Comparison of ENCODE assay signal across 8 cellular contexts in the genomic region with DNA sequence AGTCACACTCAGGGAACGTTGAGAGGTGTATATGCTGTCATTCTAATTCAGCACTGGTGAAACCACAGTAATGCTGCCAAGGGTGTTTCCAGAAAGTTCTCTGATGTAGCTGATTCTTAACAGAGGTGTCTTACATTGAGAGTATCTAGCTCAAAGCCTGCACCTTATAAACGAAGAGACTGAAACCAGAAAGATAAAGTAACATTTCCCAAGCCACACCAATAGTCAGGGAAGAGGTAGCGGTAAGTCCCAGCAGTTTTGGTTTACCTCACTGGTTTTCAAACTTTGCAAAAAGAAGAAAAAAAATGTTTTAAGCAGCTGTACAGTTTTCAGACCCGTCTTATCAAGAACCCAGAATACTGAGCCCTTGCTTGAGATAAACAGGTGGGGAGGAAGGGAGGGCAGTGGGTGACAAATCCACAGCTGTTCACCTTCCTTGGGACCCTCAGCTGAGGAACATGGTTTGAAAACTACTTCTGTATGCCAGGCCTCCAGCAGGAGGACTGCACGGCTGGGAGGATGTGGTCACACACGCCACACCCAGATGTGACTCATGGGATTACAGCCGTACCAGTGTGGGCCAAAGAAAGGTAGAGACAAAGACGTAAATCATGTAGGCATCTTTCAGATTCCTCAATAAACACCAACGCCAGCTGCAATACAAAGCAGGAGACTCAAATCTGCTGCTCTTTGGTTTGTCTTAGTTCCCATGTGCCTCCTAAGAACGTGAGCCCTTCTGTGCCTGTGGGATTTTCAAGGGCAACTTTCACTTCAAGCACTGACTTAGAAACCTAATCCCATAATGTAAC.
DNase-seq lines count a peak whose midpoint lies in the region; ATAC-seq, FAIRE-seq and TF ChIP-seq lines count a peak whose summit lies in the region.

No MANE protein-coding gene starts in this region.

- FAIRE-seq in keratinocyte (lab: Jason Lieb, UNC): peak; percentile 98

- no peaks in the 10 kb centered on the region for H4K20me1 ChIP-seq in keratinocyte (ENCODE audit: control insufficient read depth, extremely low read depth, insufficient read depth, low read length)

- H3K27ac ChIP-seq in adrenal gland (no peak overlapping the region), keratinocyte (ENCODE audit: control insufficient read depth, insufficient read depth, low read length) (peak overlapping the region; percentile 99)

- H3K79me2 ChIP-seq in keratinocyte (ENCODE audit: control insufficient read depth, insufficient read depth, low read length): no peaks in the 10 kb centered on the region

- intact Hi-C loops in adrenal gland (cut with DNase I): loop anchor here in 1 of 2 donors (10.0 kb wide), 2 partner anchors 154 to 244 kb away; no protein-coding TSS in a partner anchor

- 46 to 52% (median 47%) methylated on average over 10 of the region's 10 CpGs for WGBS in adrenal gland, 4 donors

- H3K4me1 ChIP-seq in adrenal gland (replicated peaks in 1 of 2) (peaks cover 4 to 7% of the 10 kb centered on the region in 2 donors), keratinocyte (ENCODE audit: control insufficient read depth, extremely low read depth, insufficient read depth, low read length) (peaks cover 43% of the 10 kb centered on the region)

- ATAC-seq in GM19468 (IDR thresholded peaks at IDR 0.05; ENCODE audit: extremely low read depth, unreplicated experiment): peak; percentile 63

- H3K36me3 ChIP-seq in adrenal gland (replicated peaks in 1 of 2): no peaks in the 10 kb centered on the region
- H3K36me3 ChIP-seq in keratinocyte (ENCODE audit: control insufficient read depth in 2 of 2, extremely low read depth in 1 of 2, insufficient read depth in 2 of 2, low read length in 2 of 2): peaks cover 6 to 21% of the 10 kb centered on the region in 2 experiments

- TF ChIP-seq CTCF in adrenal gland (IDR thresholded peaks at IDR 0.05) (peak in 3 of 6 experiments; percentile 17 to 32 (median 30)), keratinocyte (optimal IDR thresholded peaks at IDR 0.05 in 1 of 3, IDR thresholded peaks at IDR 0.05 in 1 of 3, conservative IDR thresholded peaks at IDR 0.05 in 1 of 3; ENCODE audit: extremely low read depth in 1 of 3, insufficient read depth in 2 of 3, low read length in 3 of 3) (peak in 2 of 3 experiments; percentile 33 to 45)

- no peaks in the 10 kb centered on the region for H3K27me3 ChIP-seq in adrenal gland
- H3K27me3 ChIP-seq in keratinocyte (ENCODE audit: control insufficient read depth, extremely low read depth, insufficient read depth, low read length): no peaks in the 10 kb centered on the region

- TF ChIP-seq POLR2A in adrenal gland (IDR thresholded peaks at IDR 0.05): no peak

- H3K9ac ChIP-seq in keratinocyte (ENCODE audit: control insufficient read depth, extremely low read depth, insufficient read depth, low read length): peak overlapping the region; percentile 86

- dilution Hi-C loops in keratinocyte (cut with MboI; ENCODE audit: extremely low pct_ligation_motif_present, low sequenced_read_pairs): no loop called here

- H3K9me1 ChIP-seq in keratinocyte (ENCODE audit: control insufficient read depth, extremely low read depth, insufficient read depth, low read length): no peaks in the 10 kb centered on the region

- H3K4me3 ChIP-seq in adrenal gland: no peak overlapping the region
- H3K4me3 ChIP-seq in keratinocyte (ENCODE audit: control insufficient read depth in 2 of 3, extremely low read depth in 1 of 3, insufficient read depth in 2 of 3, low read depth in 1 of 3, low read length in 3 of 3): peak overlapping the region in 2 of 3 experiments; percentile 37 to 44

- DNase-seq in Caki2 (ENCODE audit: low read depth) (peak; percentile 94), HK-2 (ENCODE audit: unreplicated experiment) (peak; percentile 75), T-helper 1 cell (peak; percentile 58 to 93 (median 70)), adrenal gland (peak in 6 of 7 donors; percentile 39 to 71 (median 44)), keratinocyte (ENCODE audit: low read depth, low spot score) (no peak), NCI-H526 treated with DMSO at 0.1 percent for 48 hours (lab: John Stamatoyannopoulos, UW) (no peak)
- peak; percentile 55 for DNase-seq in stimulated activated CD8-positive, alpha-beta memory T cell treated with anti-CD3 and anti-CD28 coated beads, Interleukin-12 subunit alpha, Interleukin-12 subunit beta, amount 100 ng/mL, for 24 hours (ENCODE audit: extremely low read depth)

- no peak overlapping the region for H2AFZ ChIP-seq in keratinocyte (ENCODE audit: control insufficient read depth, low read length)

- peak overlapping the region; percentile 81 for H3K4me2 ChIP-seq in keratinocyte (ENCODE audit: control insufficient read depth, extremely low read depth, insufficient read depth, low read depth, low read length)

- in situ Hi-C loops in Caki2 (cut with HindIII; ENCODE audit: low pct_unique_long_range_greater_than_20kb, low sequenced_read_pairs): no loop called here

- H3K9me3 ChIP-seq in adrenal gland (replicated peaks in 1 of 3) (no peaks in the 10 kb centered on the region), keratinocyte (ENCODE audit: control insufficient read depth, low read depth, low read length) (no peaks in the 10 kb centered on the region)

Comparison
In these comparisons a context has a peak if more than half of its experiments do, and no peak if none do; other contexts are left out.
1. DNase-seq: peak in Caki2 (single experiment), HK-2 (single experiment), T-helper 1 cell (5 of 5), adrenal gland (6 of 7) and stimulated activated CD8-positive, alpha-beta memory T cell treated with anti-CD3 and anti-CD28 coated beads, Interleukin-12 subunit alpha, Interleukin-12 subunit beta, amount 100 ng/mL, for 24 hours (single experiment); none in keratinocyte (single experiment) and NCI-H526 treated with DMSO at 0.1 percent for 48 hours (single experiment).
2. H3K4me3 ChIP-seq: peak in keratinocyte (2 of 3); none in adrenal gland (0 of 4).